15 cellular contexts compared by ENCODE assay signal in the genomic region with DNA sequence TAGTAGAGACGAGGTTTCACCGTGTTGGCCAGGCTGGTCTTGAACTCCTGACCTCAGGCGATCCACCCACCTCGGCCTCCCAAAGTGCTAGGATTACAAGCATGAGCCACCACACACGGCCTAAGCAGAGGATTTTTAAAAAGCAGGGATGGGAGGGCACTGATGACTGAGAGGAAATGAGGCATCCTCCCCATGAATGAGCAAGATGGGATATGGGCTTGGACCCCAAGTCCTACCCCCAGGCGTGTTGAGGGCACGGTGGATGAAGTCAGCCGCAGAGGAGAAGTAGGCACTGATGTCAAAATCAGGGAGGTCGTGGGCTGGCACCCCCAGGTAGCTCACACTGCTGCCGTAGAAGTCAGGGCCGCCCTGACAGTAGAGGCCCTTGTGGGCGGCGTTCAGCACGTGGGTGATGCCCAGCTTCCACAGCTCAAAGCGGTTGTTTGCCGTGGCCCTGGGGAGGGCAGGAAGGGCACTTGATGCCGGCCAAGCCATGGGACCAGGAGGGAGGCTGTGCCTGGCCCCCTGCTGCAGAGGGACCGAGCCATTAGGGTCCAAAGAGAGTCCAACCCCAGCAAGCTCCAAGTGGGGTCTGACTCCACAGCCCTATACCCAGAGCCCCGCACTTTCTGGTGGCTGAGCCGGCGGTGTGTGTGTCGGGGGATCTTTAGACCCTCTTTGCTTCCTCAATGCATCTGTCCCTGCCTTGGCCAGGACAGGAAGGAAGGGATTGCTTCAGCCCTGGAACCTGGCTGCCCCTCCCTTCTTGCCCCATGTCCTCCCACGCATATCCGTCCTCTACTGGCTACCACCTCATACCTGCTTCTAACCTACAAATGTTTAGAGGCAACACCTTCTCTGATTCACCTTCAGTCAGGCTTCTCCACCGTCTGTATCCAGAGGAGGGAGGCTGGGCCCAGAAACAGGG. TPM values are rescaled to one million over a fixed set of nuclear protein-coding genes. Genes with fewer than 3 reads are reported as not detected.
DNase-seq lines count a peak whose midpoint lies in the region; ATAC-seq, FAIRE-seq and TF ChIP-seq lines count a peak whose summit lies in the region.
"Had no signal": no experiment of that assay in that cellular context is flagged by ENCODE, and none has a peak within 500 bp of the region (broad histone marks: within the 10 kb centered on the region; RNA-seq: fewer than 3 reads in every experiment).

No MANE protein-coding gene starts in this region.

- H3K14ac ChIP-seq in trophoblast cell (ENCODE audit: low read length): no peak overlapping the region

- no peak for TF ChIP-seq POLR2A in H54 (IDR thresholded peaks at IDR 0.05; ENCODE audit: low read depth, low read length)

- FAIRE-seq in H54 (lab: Jason Lieb, UNC): no peak

- no peak overlapping the region for H3K9ac ChIP-seq in trophoblast cell (ENCODE audit: low read length)
- H3K9ac ChIP-seq: BLaER1, GM23248 had no signal

- peaks cover 7% of the 10 kb centered on the region for H3K79me2 ChIP-seq in trophoblast cell (ENCODE audit: control insufficient read depth, insufficient read depth, low read length, poor library complexity)

- no peak for TF ChIP-seq EP300 in Ishikawa (IDR thresholded peaks at IDR 0.05; ENCODE audit: borderline replicate concordance)

- H3K4me3 ChIP-seq in trophoblast cell (ENCODE audit: low read depth, low read length): no peak overlapping the region
- H3K4me3 ChIP-seq: BLaER1, GM23248, SK-N-MC had no signal

- H3K36me3 Mint-ChIP-seq in activated T-cell treated with anti-CD3 and anti-CD28 coated beads, Interleukin-2, amount 50 U/mL, for 4 hours (ENCODE audit: insufficient read depth): no peaks in the 10 kb centered on the region

- no peak overlapping the region for H3K4me3 Mint-ChIP-seq in activated T-cell treated with anti-CD3 and anti-CD28 coated beads, Interleukin-2, amount 50 U/mL, for 4 hours

- no CpG with 5 or more reads among the region's 25 CpGs for WGBS in trophoblast cell (ENCODE audit: extremely low coverage, insufficient coverage, insufficient read length)

- H2AK5ac ChIP-seq in trophoblast cell (ENCODE audit: low read length): no peak overlapping the region

- H3K4ac ChIP-seq in trophoblast cell (ENCODE audit: low read depth, low read length): no peak overlapping the region

- DNase-seq in Daoy (ENCODE audit: low read depth): peak; percentile 28
- DNase-seq in trophoblast cell: no peak
- DNase-seq in activated T-cell treated with anti-CD3 and anti-CD28 coated beads, Interleukin-2, amount 50 U/mL, for 4 hours: no peak
- DNase-seq in CD1c-positive myeloid dendritic cell (ENCODE audit: extremely low spot score): no peak
- DNase-seq in H54 (ENCODE audit: insufficient read length, low spot score): no peak
- DNase-seq: MM.1S; NCI-H2171 treated with DMSO at 0.1 percent for 48 hours; stimulated activated CD4-positive, alpha-beta T cell treated with anti-CD3 and anti-CD28 coated beads, Interleukin-2, amount 100 ng/mL, for 48 hours; stimulated activated naive CD4-positive, alpha-beta T cell treated with Interleukin-2 at 50 U/mL for 16 hours had no signal

- peak overlapping the region; percentile 21 for H2AFZ ChIP-seq in trophoblast cell (ENCODE audit: insufficient read depth, low read length, poor library complexity)
- H2AFZ ChIP-seq: GM23248 had no signal

- peaks cover 15% of the 10 kb centered on the region for H3K79me1 ChIP-seq in trophoblast cell (ENCODE audit: low read length)

- H3K27me3 ChIP-seq in trophoblast cell (ENCODE audit: insufficient read depth, low read length): no peaks in the 10 kb centered on the region
- H3K27me3 ChIP-seq: BLaER1 had no signal

- H2BK120ac ChIP-seq in trophoblast cell (ENCODE audit: insufficient read depth, low read length, poor library complexity): no peak overlapping the region

- no peak overlapping the region for H2BK5ac ChIP-seq in trophoblast cell (ENCODE audit: low read depth, low read length, poor library complexity)

- no peak overlapping the region for H3K23ac ChIP-seq in trophoblast cell (ENCODE audit: low read length)

- H3K27me3 Mint-ChIP-seq in activated T-cell treated with anti-CD3 and anti-CD28 coated beads, Interleukin-2, amount 50 U/mL, for 4 hours (ENCODE audit: low read depth): no peaks in the 10 kb centered on the region

- no peak overlapping the region for H4K12ac ChIP-seq in trophoblast cell (ENCODE audit: low read depth, low read length)

- H3K18ac ChIP-seq in trophoblast cell (ENCODE audit: low read length): no peak overlapping the region

- H3K36me3 ChIP-seq in trophoblast cell (ENCODE audit: control insufficient read depth in 1 of 2, insufficient read depth in 2 of 2, low read length in 2 of 2): no peaks in the 10 kb centered on the region
- H3K36me3 ChIP-seq: BLaER1 had no signal

- H4K91ac ChIP-seq in trophoblast cell (ENCODE audit: low read depth, low read length): peak overlapping the region; percentile 20

- TF ChIP-seq RAD21 in Ishikawa (IDR thresholded peaks at IDR 0.05; ENCODE audit: low read depth): no peak

- no peak overlapping the region for H3K4me2 ChIP-seq in trophoblast cell (ENCODE audit: low read length)
- H3K4me2 ChIP-seq: BLaER1 had no signal

- H2BK12ac ChIP-seq in trophoblast cell (ENCODE audit: low read length): peak overlapping the region; percentile 21

- H3K27ac ChIP-seq in trophoblast cell (ENCODE audit: low read depth, low read length): no peak overlapping the region
- H3K27ac ChIP-seq: BLaER1, GM23248, SK-N-MC had no signal

- H3K9me3 ChIP-seq in trophoblast cell (ENCODE audit: insufficient read depth, low read depth, low read length): peaks cover 3% of the 10 kb centered on the region
- H3K9me3 ChIP-seq: BLaER1 had no signal

- ATAC-seq in esophagus mucosa (peak; percentile 9), GM18502 (IDR thresholded peaks at IDR 0.05; ENCODE audit: poor library complexity, unreplicated experiment) (no peak)
- no peak for ATAC-seq in activated T-cell treated with anti-CD3 and anti-CD28 coated beads, Interleukin-2, amount 50 U/mL, for 4 hours

- no peaks in the 10 kb centered on the region for H3K9me3 Mint-ChIP-seq in activated T-cell treated with anti-CD3 and anti-CD28 coated beads, Interleukin-2, amount 50 U/mL, for 4 hours

- peak overlapping the region; percentile 8 for H4K8ac ChIP-seq in trophoblast cell (ENCODE audit: low read depth, low read length)

- H3K4me1 ChIP-seq in trophoblast cell (ENCODE audit: control insufficient read depth in 1 of 2, insufficient read depth in 2 of 2, low read length in 2 of 2): peaks cover 5 to 13% of the 10 kb centered on the region in 2 experiments

- H3K4me1 Mint-ChIP-seq in activated T-cell treated with anti-CD3 and anti-CD28 coated beads, Interleukin-2, amount 50 U/mL, for 4 hours (ENCODE audit: low read depth): peaks cover 27% of the 10 kb centered on the region

TF ChIP-seq in Ishikawa, 13 proteins besides CTCF, POLR2A, EP300 and RAD21:
- TF ChIP-seq EGR1 (IDR thresholded peaks at IDR 0.05): peak; percentile 84
- no peak for TF ChIP-seq CEBPB (IDR thresholded peaks at IDR 0.05)
- no peak for TF ChIP-seq FOXM1 (IDR thresholded peaks at IDR 0.05; ENCODE audit: borderline replicate concordance, low read depth)

RNA-seq across cellular contexts. Expression of a gene that starts 3.4 kb away (rescaled TPM):
- total RNA-seq in Daoy (2014; rRNA removed; shearing (Covaris generic)): 6.7 and 8.7 TPM in 2 replicates
- 29.6 TPM for total RNA-seq in esophagus mucosa
- 26.6 and 28.8 TPM in 2 replicates for polyA plus RNA-seq in trophoblast cell (2013)
- total RNA-seq in activated T-cell treated with anti-CD3 and anti-CD28 coated beads, Interleukin-2, amount 50 U/mL, for 4 hours: 10 to 100 TPM; 12.7 to 16.8 (median 13.7) TPM
